In genomic region chr1:39268906-39269305, GRCh38 we compare ENCODE assay signal across 8 cellular contexts.
DNase-seq lines count a peak whose midpoint lies in the region; ATAC-seq lines count a peak whose summit lies in the region.

No MANE protein-coding gene starts in this region.

- no peak overlapping the region for H3K27ac ChIP-seq in effector memory CD4-positive, alpha-beta T cell (ENCODE audit: insufficient read depth, low read length, poor library complexity, severe bottlenecking)

- no peak overlapping the region for H3K4me3 ChIP-seq in effector memory CD4-positive, alpha-beta T cell (ENCODE audit: insufficient read depth, low read depth, low read length, poor library complexity, severe bottlenecking)

- no peaks in the 10 kb centered on the region for H3K36me3 ChIP-seq in effector memory CD4-positive, alpha-beta T cell (ENCODE audit: control insufficient read depth, insufficient read depth, low read length)

- peaks cover 49% of the 10 kb centered on the region for H3K4me1 ChIP-seq in effector memory CD4-positive, alpha-beta T cell (ENCODE audit: control insufficient read depth, insufficient read depth, low read length, poor library complexity, severe bottlenecking)

- DNase-seq in ELF-1 (ENCODE audit: low read depth, low spot score) (peak; percentile 88), NCI-H748 treated with DMSO at 0.1 percent for 48 hours (lab: John Stamatoyannopoulos, UW) (peak; percentile 98), pons (ENCODE audit: low spot score) (peak; percentile 34), AG08396 (ENCODE audit: low spot score) (no peak)
- DNase-seq in effector memory CD4-positive, alpha-beta T cell, result no peak

- ATAC-seq in esophagus mucosa (peak; percentile 25), HG02884 (IDR thresholded peaks at IDR 0.05; ENCODE audit: unreplicated experiment) (no peak), GM18511 (IDR thresholded peaks at IDR 0.05; ENCODE audit: unreplicated experiment) (no peak)

- H3K9me3 ChIP-seq in effector memory CD4-positive, alpha-beta T cell (ENCODE audit: control insufficient read depth, low read length), result no peaks in the 10 kb centered on the region

- H3K27me3 ChIP-seq in effector memory CD4-positive, alpha-beta T cell (replicated peaks; ENCODE audit: control insufficient read depth, insufficient read depth, low read length, poor library complexity, severe bottlenecking), result no peaks in the 10 kb centered on the region

Comparison
In these comparisons a context has a peak if more than half of its experiments do, and no peak if none do; other contexts are left out.
1. DNase-seq: peak in ELF-1 (single experiment), NCI-H748 treated with DMSO at 0.1 percent for 48 hours (single experiment) and pons (single experiment); none in effector memory CD4-positive, alpha-beta T cell (0 of 3) and AG08396 (single experiment).